ENCODE assay signal across 8 cellular contexts in the genomic region with DNA sequence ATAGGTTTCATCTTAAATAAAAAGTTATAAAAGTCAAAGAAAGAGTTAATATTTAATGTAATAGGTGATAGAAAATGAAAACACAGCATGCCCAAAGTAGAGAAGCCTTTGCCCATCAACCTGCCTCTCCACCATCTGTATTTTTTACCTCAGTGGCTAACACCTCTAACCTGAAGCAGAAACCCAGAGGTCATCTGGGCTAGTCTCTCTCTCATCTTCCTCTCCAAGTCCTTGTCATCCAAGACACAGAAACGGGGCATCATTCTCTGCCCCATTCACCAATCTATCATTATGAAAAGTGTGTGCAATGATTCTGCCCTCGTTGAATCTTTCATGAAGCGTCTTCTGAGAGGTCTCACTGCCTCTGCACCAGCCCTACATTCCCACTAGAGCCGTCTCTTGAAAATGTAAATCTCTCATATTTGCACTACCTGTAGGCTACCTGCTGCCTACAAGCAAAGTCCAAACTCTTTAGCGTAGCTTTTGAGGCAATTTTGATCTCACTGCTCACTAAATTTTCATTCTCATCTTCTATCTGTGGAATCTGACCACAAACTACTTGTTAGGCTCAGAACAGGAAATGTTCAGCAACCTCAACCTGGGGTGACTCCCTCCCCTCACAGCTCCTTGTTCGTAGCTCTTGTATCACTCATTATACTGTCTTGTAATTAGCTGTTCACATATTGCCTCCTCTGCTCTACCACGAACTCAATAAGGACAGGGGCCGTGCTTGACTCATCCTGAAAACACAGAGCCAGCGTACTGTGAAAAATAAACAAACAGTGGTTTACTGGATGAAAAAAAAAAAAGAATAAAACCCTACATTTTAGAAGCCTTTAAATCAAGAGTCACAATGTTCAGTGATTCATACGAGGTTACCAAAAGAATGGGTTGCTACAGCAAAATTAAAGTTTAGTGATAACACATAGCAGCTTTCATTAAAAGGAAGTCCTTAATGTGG.
A peak's percentile ranks its signal among the peaks of the same experiment; 100 is the strongest.
DNase-seq lines count a peak whose midpoint lies in the region; ATAC-seq, FAIRE-seq and TF ChIP-seq lines count a peak whose summit lies in the region.

No MANE protein-coding gene starts in this region.

- H3K36me3 ChIP-seq in brain microvascular endothelial cell (replicated peaks) (no peaks in the 10 kb centered on the region), lower lobe of right lung (no peaks in the 10 kb centered on the region)

- peaks cover 27% of the 10 kb centered on the region for H3K4me1 Mint-ChIP-seq in stimulated activated naive CD8-positive, alpha-beta T cell treated with anti-CD3 and anti-CD28 coated beads, Interleukin-15, Interleukin-2, amounts not matched to agents 100 ng/mL and 50 ng/mL, for 24 hours (ENCODE audit: low read depth)

- H3K27me3 Mint-ChIP-seq in stimulated activated naive CD8-positive, alpha-beta T cell treated with anti-CD3 and anti-CD28 coated beads, Interleukin-15, Interleukin-2, amounts not matched to agents 100 ng/mL and 50 ng/mL, for 24 hours = peaks cover 8% of the 10 kb centered on the region

- intact Hi-C loops in lower lobe of right lung (cut with DNase I) = no loop called here

- H3K27me3 ChIP-seq in brain microvascular endothelial cell (replicated peaks) = no peaks in the 10 kb centered on the region
- H3K27me3 ChIP-seq in lower lobe of right lung (ENCODE audit: low read depth) = no peaks in the 10 kb centered on the region

- ATAC-seq in lower lobe of right lung = no peak

- TF ChIP-seq CTCF in brain microvascular endothelial cell (IDR thresholded peaks at IDR 0.05; ENCODE audit: low read depth, low read length, missing control alignments) (no peak), lower lobe of right lung (IDR thresholded peaks at IDR 0.05) (no peak)

- DNase-seq in GM04503 (ENCODE audit: low read depth) (peak; percentile 0), H4 (ENCODE audit: low spot score) (peak; percentile 68), RCC 7860 (ENCODE audit: low spot score) (peak; percentile 22), brain microvascular endothelial cell (peak; percentile 72), NCI-H1694 treated with DMSO at 0.1 percent for 48 hours (lab: John Stamatoyannopoulos, UW) (no peak), lower lobe of right lung (no peak), cerebellar nuclear complex (lab: John Stamatoyannopoulos, UW) (no peak)

- no peaks in the 10 kb centered on the region for H3K4me1 ChIP-seq in lower lobe of right lung

- no peak for FAIRE-seq in RCC 7860 (lab: Jason Lieb, UNC)

- H3K27ac ChIP-seq in brain microvascular endothelial cell (peak overlapping the region; percentile 38), lower lobe of right lung (no peak overlapping the region)

- H3K9me3 Mint-ChIP-seq in stimulated activated naive CD8-positive, alpha-beta T cell treated with anti-CD3 and anti-CD28 coated beads, Interleukin-15, Interleukin-2, amounts not matched to agents 100 ng/mL and 50 ng/mL, for 24 hours = peaks cover 5% of the 10 kb centered on the region

- peak overlapping the region; percentile 76 for H3K27ac Mint-ChIP-seq in stimulated activated naive CD8-positive, alpha-beta T cell treated with anti-CD3 and anti-CD28 coated beads, Interleukin-15, Interleukin-2, amounts not matched to agents 100 ng/mL and 50 ng/mL, for 24 hours

- H3K36me3 Mint-ChIP-seq in stimulated activated naive CD8-positive, alpha-beta T cell treated with anti-CD3 and anti-CD28 coated beads, Interleukin-15, Interleukin-2, amounts not matched to agents 100 ng/mL and 50 ng/mL, for 24 hours (ENCODE audit: low read depth) = no peaks in the 10 kb centered on the region

- in situ Hi-C loops in brain microvascular endothelial cell (cut with HindIII; ENCODE audit: low pct_ligation_motif_present, low sequenced_read_pairs) = no loop called here

- H3K4me3 Mint-ChIP-seq in stimulated activated naive CD8-positive, alpha-beta T cell treated with anti-CD3 and anti-CD28 coated beads, Interleukin-15, Interleukin-2, amounts not matched to agents 100 ng/mL and 50 ng/mL, for 24 hours = peak overlapping the region; percentile 32

- no peaks in the 10 kb centered on the region for H3K9me3 ChIP-seq in lower lobe of right lung

- H3K4me3 ChIP-seq in brain microvascular endothelial cell (ENCODE audit: low read depth, low read length) = no peak overlapping the region
- H3K4me3 ChIP-seq in lower lobe of right lung = no peak overlapping the region

Comparison
In these comparisons a context has a peak if more than half of its experiments do, and no peak if none do; other contexts are left out.
1. DNase-seq: peak in GM04503 (single experiment), H4 (single experiment), RCC 7860 (single experiment) and brain microvascular endothelial cell (single experiment); none in NCI-H1694 treated with DMSO at 0.1 percent for 48 hours (single experiment), lower lobe of right lung (single experiment) and cerebellar nuclear complex (0 of 2).